ENCODE assay signal across 20 cellular contexts in the genomic region with DNA sequence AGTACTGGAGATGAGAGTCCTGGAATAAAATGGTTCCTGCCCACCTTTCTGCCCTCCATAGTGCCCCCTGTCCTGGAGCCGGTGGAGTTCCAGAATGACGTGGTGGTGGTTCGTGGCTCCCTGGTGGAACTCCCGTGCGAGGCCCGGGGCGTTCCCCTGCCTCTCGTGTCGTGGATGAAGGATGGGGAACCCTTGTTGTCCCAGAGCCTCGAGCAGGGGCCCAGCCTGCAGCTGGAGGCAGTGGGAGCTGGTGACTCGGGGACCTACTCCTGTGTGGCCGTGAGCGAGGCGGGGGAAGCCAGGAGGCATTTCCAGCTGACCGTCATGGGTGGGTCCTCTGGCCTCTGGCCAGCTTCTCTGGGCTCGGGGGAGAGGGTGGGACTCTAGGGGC. TPM values are rescaled to one million over a fixed set of nuclear protein-coding genes. Genes with fewer than 3 reads are reported as not detected.
DNase-seq lines count a peak whose midpoint lies in the region; TF ChIP-seq lines count a peak whose summit lies in the region.
"Had no signal": no experiment of that assay in that cellular context is flagged by ENCODE, and none has a peak within 500 bp of the region (broad histone marks: within the 10 kb centered on the region; RNA-seq: fewer than 3 reads in every experiment).

No MANE protein-coding gene starts in this region.

- no peak overlapping the region for H3K9ac ChIP-seq in mammary epithelial cell (ENCODE audit: insufficient read depth, low read length)
- no peak overlapping the region for H3K9ac ChIP-seq in mesenchymal stem cell (ENCODE audit: low read length)
- H3K9ac ChIP-seq: BLaER1 had no signal

- H3K27me3 Mint-ChIP-seq in MCF 10A (ENCODE audit: insufficient read depth, unreplicated experiment) (no peaks in the 10 kb centered on the region), immature natural killer cell (ENCODE audit: low read depth in 3 of 3) (peaks cover 0 to 4% (median 2%) of the 10 kb centered on the region in 3 donors)
- H3K27me3 Mint-ChIP-seq: CD4-positive, CD25-positive, alpha-beta regulatory T cell had no signal

- dilution Hi-C loops in mammary epithelial cell (cut with HindIII; ENCODE audit: low sequenced_read_pairs) = no loop called here

- POLR2A ChIA-PET in MCF 10A (lab: Yijun Ruan, JAX) = interaction anchor here (1.0 kb wide), 1 partner anchor 27 kb away, joined by 3 read pairs; no protein-coding TSS in a partner anchor

- H3K4ac ChIP-seq in mesenchymal stem cell (ENCODE audit: low read depth in 1 of 2, low read length in 2 of 2) = no peak overlapping the region

- H3K9me3 ChIP-seq in mammary epithelial cell (replicated peaks; ENCODE audit: insufficient read depth, low read length) (no peaks in the 10 kb centered on the region), mesenchymal stem cell (ENCODE audit: control insufficient read depth, low read length) (no peaks in the 10 kb centered on the region)
- H3K9me3 ChIP-seq: BE2C, BLaER1 had no signal

- no peak overlapping the region for H3K4me3 Mint-ChIP-seq in MCF 10A (ENCODE audit: unreplicated experiment)
- H3K4me3 Mint-ChIP-seq in immature natural killer cell = no peak overlapping the region
- H3K4me3 Mint-ChIP-seq: CD14-positive monocyte; CD4-positive, alpha-beta memory T cell; CD4-positive, CD25-positive, alpha-beta regulatory T cell; CD8-positive, alpha-beta memory T cell had no signal

- DNase-seq in mammary epithelial cell (no peak), MCF 10A (ENCODE audit: unreplicated experiment) (no peak), mesenchymal stem cell (no peak), NCI-H2227 treated with DMSO at 0.1 percent for 48 hours (lab: John Stamatoyannopoulos, UW) (no peak), immature natural killer cell (no peak)
- DNase-seq: BE2C; C1 segment of cervical spinal cord; CD4-positive, alpha-beta memory T cell; CD4-positive, CD25-positive, alpha-beta regulatory T cell; CD8-positive, alpha-beta memory T cell; COR-L47; DMS 273 treated with DMSO at 0.1 percent for 48 hours; DMS153; DMS79; DND-41; GDM1 had no signal

- no peak overlapping the region for H4K91ac ChIP-seq in mesenchymal stem cell (ENCODE audit: low read length)

- no peak overlapping the region for H2AK5ac ChIP-seq in mesenchymal stem cell (ENCODE audit: low read length, severe bottlenecking)

- intact Hi-C loops in mammary epithelial cell (cut with micrococcal nuclease) = no loop called here
- intact Hi-C loops in MCF 10A (cut with micrococcal nuclease) = no loop called here

- no peaks in the 10 kb centered on the region for H4K20me1 ChIP-seq in mammary epithelial cell (ENCODE audit: insufficient read depth, low read length)
- H4K20me1 ChIP-seq: BLaER1 had no signal

- no peaks in the 10 kb centered on the region for H3K9me3 Mint-ChIP-seq in MCF 10A (ENCODE audit: unreplicated experiment)
- no peaks in the 10 kb centered on the region for H3K9me3 Mint-ChIP-seq in immature natural killer cell
- H3K9me3 Mint-ChIP-seq: CD4-positive, alpha-beta memory T cell; CD8-positive, alpha-beta memory T cell had no signal

- H3K27me3 ChIP-seq in mammary epithelial cell (ENCODE audit: insufficient read depth, low read length) (peaks cover 2% of the 10 kb centered on the region), mesenchymal stem cell (ENCODE audit: control insufficient read depth in 1 of 2, insufficient read depth in 1 of 2, low read length in 2 of 2) (peaks cover 6 to 30% of the 10 kb centered on the region in 2 experiments)
- H3K27me3 ChIP-seq: BE2C, BLaER1 had no signal

- H2AFZ ChIP-seq in mammary epithelial cell (ENCODE audit: low read depth, low read length) (peak overlapping the region; percentile 4), mesenchymal stem cell (ENCODE audit: low read depth, low read length) (no peak overlapping the region)

- H3K27ac Mint-ChIP-seq in MCF 10A (ENCODE audit: low read depth, unreplicated experiment) (no peak overlapping the region), immature natural killer cell (no peak overlapping the region)
- H3K27ac Mint-ChIP-seq: CD14-positive monocyte; CD4-positive, CD25-positive, alpha-beta regulatory T cell; CD8-positive, alpha-beta memory T cell had no signal

- peaks cover 8% of the 10 kb centered on the region for H3K4me1 Mint-ChIP-seq in MCF 10A (ENCODE audit: insufficient read depth, unreplicated experiment)
- H3K4me1 Mint-ChIP-seq in immature natural killer cell = no peaks in the 10 kb centered on the region
- H3K4me1 Mint-ChIP-seq: CD14-positive monocyte; CD4-positive, alpha-beta memory T cell; CD4-positive, CD25-positive, alpha-beta regulatory T cell; CD8-positive, alpha-beta memory T cell had no signal

- in situ Hi-C loops in mammary epithelial cell (cut with MboI; ENCODE audit: low sequenced_read_pairs in 2 of 2) = no loop called here

- H3K4me2 ChIP-seq in mammary epithelial cell (ENCODE audit: insufficient read depth, low read depth, low read length) (no peak overlapping the region), mesenchymal stem cell (ENCODE audit: low read length, poor library complexity, severe bottlenecking) (no peak overlapping the region)
- H3K4me2 ChIP-seq: BLaER1 had no signal

- no peaks in the 10 kb centered on the region for H3K36me3 ChIP-seq in mammary epithelial cell (ENCODE audit: insufficient read depth, low read length)
- no peaks in the 10 kb centered on the region for H3K36me3 ChIP-seq in mesenchymal stem cell (ENCODE audit: control insufficient read depth in 1 of 2, insufficient read depth in 2 of 2, low read depth in 1 of 2, low read length in 2 of 2)
- H3K36me3 ChIP-seq: BE2C, BLaER1 had no signal

- H3K14ac ChIP-seq in mesenchymal stem cell (ENCODE audit: low read length in 2 of 2) = no peak overlapping the region

- BruUV-seq in mammary epithelial cell (replicated peaks; lab: Mats Ljungman, UMichigan) (no TSS peak), MCF 10A (replicated peaks; lab: Mats Ljungman, UMichigan) (no TSS peak)

- no peak overlapping the region for H3K4me3 ChIP-seq in mammary epithelial cell (replicated peaks in 1 of 3; ENCODE audit: insufficient read depth in 1 of 3, low read depth in 2 of 3, low read length in 3 of 3)
- no peak overlapping the region for H3K4me3 ChIP-seq in mesenchymal stem cell (ENCODE audit: insufficient read depth in 1 of 2, low read depth in 1 of 2, low read length in 2 of 2)
- H3K4me3 ChIP-seq: BLaER1, GM12878 had no signal

- H3K18ac ChIP-seq in mesenchymal stem cell (ENCODE audit: low read depth in 1 of 2, low read length in 2 of 2) = no peak overlapping the region

- no peaks in the 10 kb centered on the region for H3K79me1 ChIP-seq in mesenchymal stem cell (replicated peaks; ENCODE audit: low read length, poor library complexity, severe bottlenecking)

- H3K36me3 Mint-ChIP-seq in MCF 10A (ENCODE audit: insufficient read depth, unreplicated experiment) (no peaks in the 10 kb centered on the region), immature natural killer cell (no peaks in the 10 kb centered on the region)
- H3K36me3 Mint-ChIP-seq: CD14-positive monocyte; CD4-positive, alpha-beta memory T cell; CD4-positive, CD25-positive, alpha-beta regulatory T cell; CD8-positive, alpha-beta memory T cell had no signal

- TF ChIP-seq CTCF in mammary epithelial cell (conservative IDR thresholded peaks at IDR 0.05 in 1 of 2, IDR thresholded peaks at IDR 0.05 in 1 of 2; ENCODE audit: extremely low read depth in 1 of 2, insufficient read depth in 1 of 2, low read depth in 1 of 2, low read length in 2 of 2) = no peak
- no peak for TF ChIP-seq CTCF in MCF 10A (IDR thresholded peaks at IDR 0.05; ENCODE audit: unreplicated experiment)

- WGBS in mammary epithelial cell (ENCODE audit: low coverage, missing lambda C conversion rate) = 48% methylated on average over 13 of the region's 16 CpGs
- 90% methylated on average over 16 of the region's 16 CpGs for WGBS in mesenchymal stem cell

- H3K27ac ChIP-seq in mammary epithelial cell (ENCODE audit: insufficient read depth, low read depth, low read length) (no peak overlapping the region), mesenchymal stem cell (ENCODE audit: low read length, poor library complexity, severe bottlenecking) (no peak overlapping the region)
- H3K27ac ChIP-seq: 22Rv1, BLaER1 had no signal

- no peak overlapping the region for H2BK12ac ChIP-seq in mesenchymal stem cell (ENCODE audit: low read length in 2 of 2)

- H2BK5ac ChIP-seq in mesenchymal stem cell (ENCODE audit: low read depth, low read length, poor library complexity, severe bottlenecking) = peak overlapping the region; percentile 24

- H3K23ac ChIP-seq in mesenchymal stem cell (ENCODE audit: low read length in 2 of 2) = no peak overlapping the region

- CTCF ChIA-PET in mammary epithelial cell (lab: Charles Lee; ENCODE audit: low non-redundant PET) (no interaction called here), MCF 10A (lab: Yijun Ruan, JAX) (no interaction called here)

- no peak overlapping the region for H4K8ac ChIP-seq in mesenchymal stem cell (ENCODE audit: low read length)

- no peak overlapping the region for H2BK15ac ChIP-seq in mesenchymal stem cell (ENCODE audit: low read depth, poor library complexity, severe bottlenecking)

- no peak overlapping the region for H2BK120ac ChIP-seq in mesenchymal stem cell (ENCODE audit: low read depth, low read length)

- no peaks in the 10 kb centered on the region for H3K79me2 ChIP-seq in mammary epithelial cell (ENCODE audit: insufficient read depth, low read length)

- H3K4me1 ChIP-seq in mammary epithelial cell (ENCODE audit: insufficient read depth, low read length) (peaks cover 13% of the 10 kb centered on the region), mesenchymal stem cell (ENCODE audit: control insufficient read depth, insufficient read depth, low read depth, low read length) (peaks cover 9% of the 10 kb centered on the region)
- H3K4me1 ChIP-seq: BE2C had no signal

RNA-seq across cellular contexts. Expression of a gene that starts 51.1 kb away (rescaled TPM):
- 100 to 1,000 TPM in 1 of 2 donors, 10 to 100 TPM in 1; 58.7 to 683 TPM for total RNA-seq in mammary epithelial cell
- polyA plus RNA-seq in mammary epithelial cell = 113 TPM
- polyA minus RNA-seq in mammary epithelial cell = 55.6 TPM
- 204 and 299 TPM in 2 replicates for total RNA-seq in MCF 10A (2022)
- 27.8 TPM for polyA plus RNA-seq in mesenchymal stem cell (2013, experiment 1 of 2)
- polyA plus RNA-seq in mesenchymal stem cell (2013, experiment 2 of 2) = 28.1 TPM
- not detected for polyA plus RNA-seq in immature natural killer cell
- total RNA-seq: CD4-positive, alpha-beta memory T cell; CD4-positive, CD25-positive, alpha-beta regulatory T cell had no signal
- polyA plus RNA-seq: CD14-positive monocyte; CD4-positive, alpha-beta memory T cell; CD4-positive, CD25-positive, alpha-beta regulatory T cell; CD8-positive, alpha-beta memory T cell had no signal
